Comparison of ENCODE assay signal across 13 cellular contexts in genomic region chr6:30747300-30747687, GRCh38. TPM values are rescaled to one million over a fixed set of nuclear protein-coding genes. Genes with fewer than 3 reads are reported as not detected.
DNase-seq lines count a peak whose midpoint lies in the region; ATAC-seq, FAIRE-seq and TF ChIP-seq lines count a peak whose summit lies in the region.
"Had no signal": no experiment of that assay in that cellular context is flagged by ENCODE, and none has a peak within 500 bp of the region (broad histone marks: within the 10 kb centered on the region; RNA-seq: fewer than 3 reads in every experiment).

No MANE protein-coding gene starts in this region.

- H2AFZ ChIP-seq in keratinocyte (ENCODE audit: control insufficient read depth, low read length) = no peak overlapping the region
- no peak overlapping the region for H2AFZ ChIP-seq in smooth muscle cell (ENCODE audit: low read depth)

- H3K36me3 ChIP-seq in keratinocyte (ENCODE audit: control insufficient read depth in 2 of 2, extremely low read depth in 1 of 2, insufficient read depth in 2 of 2, low read length in 2 of 2) (peaks cover 5 to 10% of the 10 kb centered on the region in 2 experiments), smooth muscle cell (ENCODE audit: low read depth) (no peaks in the 10 kb centered on the region), gastrocnemius medialis (no peaks in the 10 kb centered on the region)
- H3K36me3 ChIP-seq: HAP-1 had no signal

- WGBS in smooth muscle cell (ENCODE audit: low lambda C conversion rate) = 48% methylated on average over 1 of the region's 1 CpG

- CTCF ChIA-PET in activated CD4-positive, alpha-beta T cell treated with anti-CD3 and anti-CD28 coated beads for 36 hours (lab: Charles Lee) = interaction anchor here (0.6 to 2.1 kb wide), 7 partner anchors 9 to 63 kb away, joined by 3 to 7 read pairs (median 3); no protein-coding TSS in a partner anchor
- CTCF ChIA-PET in activated CD4-positive, alpha-beta T cell treated with anti-CD3 and anti-CD28 coated beads, Interleukin-2, amount 10 ng/mL, durations not matched to agents 7 days and 5 days (lab: Charles Lee) = interaction anchor here (1.0 to 1.4 kb wide), 4 partner anchors 16 to 68 kb away, joined by 3 to 5 read pairs (median 4); no protein-coding TSS in a partner anchor

- no peaks in the 10 kb centered on the region for H3K9me3 ChIP-seq in keratinocyte (ENCODE audit: control insufficient read depth, low read depth, low read length)
- H3K9me3 ChIP-seq in smooth muscle cell (replicated peaks; ENCODE audit: low read depth) = no peaks in the 10 kb centered on the region
- no peaks in the 10 kb centered on the region for H3K9me3 ChIP-seq in gastrocnemius medialis
- H3K9me3 ChIP-seq: HAP-1, testis had no signal

- no peak overlapping the region for H3K4me3 Mint-ChIP-seq in activated CD4-positive, alpha-beta T cell treated with anti-CD3 and anti-CD28 coated beads for 36 hours
- no peak overlapping the region for H3K4me3 Mint-ChIP-seq in activated CD4-positive, alpha-beta T cell treated with anti-CD3 and anti-CD28 coated beads, Interleukin-2, amount 10 ng/mL, durations not matched to agents 7 days and 5 days
- H3K4me3 Mint-ChIP-seq in activated T-helper 17 cell treated with anti-CD3 and anti-CD28 coated beads, Interleukin-2, amount 50 U/mL, for 72 hours = no peak overlapping the region
- H3K4me3 Mint-ChIP-seq: activated CD4-positive, alpha-beta memory T cell treated with anti-CD3 and anti-CD28 coated beads for 36 hours; activated naive CD4-positive, alpha-beta T cell treated with anti-CD3 and anti-CD28 coated beads for 36 hours had no signal

- no peak for FAIRE-seq in keratinocyte (lab: Jason Lieb, UNC)

- H3K27ac Mint-ChIP-seq in activated CD4-positive, alpha-beta T cell treated with anti-CD3 and anti-CD28 coated beads for 36 hours = peak overlapping the region; percentile 7
- H3K27ac Mint-ChIP-seq in activated CD4-positive, alpha-beta T cell treated with anti-CD3 and anti-CD28 coated beads, Interleukin-2, amount 10 ng/mL, durations not matched to agents 7 days and 5 days = no peak overlapping the region
- peak overlapping the region; percentile 23 for H3K27ac Mint-ChIP-seq in activated T-helper 17 cell treated with anti-CD3 and anti-CD28 coated beads, Interleukin-2, amount 50 U/mL, for 72 hours
- H3K27ac Mint-ChIP-seq: activated CD4-positive, alpha-beta memory T cell treated with anti-CD3 and anti-CD28 coated beads for 36 hours; activated naive CD4-positive, alpha-beta T cell treated with anti-CD3 and anti-CD28 coated beads for 36 hours had no signal

- peak overlapping the region; percentile 11 for H3K9ac ChIP-seq in keratinocyte (ENCODE audit: control insufficient read depth, extremely low read depth, insufficient read depth, low read length)
- peak overlapping the region; percentile 65 for H3K9ac ChIP-seq in smooth muscle cell (ENCODE audit: low read depth)

- peaks cover 11% of the 10 kb centered on the region for H4K20me1 ChIP-seq in keratinocyte (ENCODE audit: control insufficient read depth, extremely low read depth, insufficient read depth, low read length)
- H4K20me1 ChIP-seq in smooth muscle cell (ENCODE audit: low read depth) = peaks cover 14% of the 10 kb centered on the region

- no peak for TF ChIP-seq POLR2A in gastrocnemius medialis (IDR thresholded peaks at IDR 0.05)

- peak overlapping the region; percentile 79 for H3K4me2 ChIP-seq in keratinocyte (ENCODE audit: control insufficient read depth, extremely low read depth, insufficient read depth, low read depth, low read length)
- H3K4me2 ChIP-seq in smooth muscle cell = no peak overlapping the region

- no peaks in the 10 kb centered on the region for H3K27me3 ChIP-seq in keratinocyte (ENCODE audit: control insufficient read depth, extremely low read depth, insufficient read depth, low read length)
- H3K27me3 ChIP-seq in smooth muscle cell (ENCODE audit: low read depth) = no peaks in the 10 kb centered on the region
- H3K27me3 ChIP-seq in gastrocnemius medialis = no peaks in the 10 kb centered on the region
- H3K27me3 ChIP-seq: testis had no signal

- intact Hi-C loops in activated CD4-positive, alpha-beta T cell treated with anti-CD3 and anti-CD28 coated beads for 36 hours (cut with DNase I, micrococcal nuclease) = loop anchor here in 1 of 2 experiments (10.0 kb wide), 1 partner anchor 608 kb away; the partner anchor contains the start of gene HLA-B
- intact Hi-C loops in gastrocnemius medialis (cut with DNase I; ENCODE audit: low total_unique reads) = loop anchor here (10.0 kb wide), 1 partner anchor 168 kb away; the partner anchor contains the start of gene VARS2

- H3K4me3 ChIP-seq in keratinocyte (ENCODE audit: control insufficient read depth in 2 of 3, extremely low read depth in 1 of 3, insufficient read depth in 2 of 3, low read depth in 1 of 3, low read length in 3 of 3) (no peak overlapping the region), smooth muscle cell (no peak overlapping the region), gastrocnemius medialis (no peak overlapping the region)
- H3K4me3 ChIP-seq: HAP-1, testis had no signal

- H3K4me1 Mint-ChIP-seq in activated CD4-positive, alpha-beta T cell treated with anti-CD3 and anti-CD28 coated beads for 36 hours = peaks cover 38% of the 10 kb centered on the region
- peaks cover 53% of the 10 kb centered on the region for H3K4me1 Mint-ChIP-seq in activated CD4-positive, alpha-beta T cell treated with anti-CD3 and anti-CD28 coated beads, Interleukin-2, amount 10 ng/mL, durations not matched to agents 7 days and 5 days
- H3K4me1 Mint-ChIP-seq in activated T-helper 17 cell treated with anti-CD3 and anti-CD28 coated beads, Interleukin-2, amount 50 U/mL, for 72 hours = peaks cover 31% of the 10 kb centered on the region

- TF ChIP-seq CTCF in keratinocyte (optimal IDR thresholded peaks at IDR 0.05 in 1 of 3, IDR thresholded peaks at IDR 0.05 in 1 of 3, conservative IDR thresholded peaks at IDR 0.05 in 1 of 3; ENCODE audit: extremely low read depth in 1 of 3, insufficient read depth in 2 of 3, low read length in 3 of 3) = no peak
- TF ChIP-seq CTCF in smooth muscle cell (IDR thresholded peaks at IDR 0.05; ENCODE audit: borderline replicate concordance, insufficient read depth, poor library complexity, severe bottlenecking) = no peak
- TF ChIP-seq CTCF in gastrocnemius medialis (IDR thresholded peaks at IDR 0.05 in 4 of 5, conservative IDR thresholded peaks at IDR 0.05 in 1 of 5) = no peak

- H3K27me3 Mint-ChIP-seq in activated CD4-positive, alpha-beta T cell treated with anti-CD3 and anti-CD28 coated beads for 36 hours = no peaks in the 10 kb centered on the region
- H3K27me3 Mint-ChIP-seq in activated CD4-positive, alpha-beta T cell treated with anti-CD3 and anti-CD28 coated beads, Interleukin-2, amount 10 ng/mL, durations not matched to agents 7 days and 5 days = no peaks in the 10 kb centered on the region
- H3K27me3 Mint-ChIP-seq in activated T-helper 17 cell treated with anti-CD3 and anti-CD28 coated beads, Interleukin-2, amount 50 U/mL, for 72 hours = no peaks in the 10 kb centered on the region
- H3K27me3 Mint-ChIP-seq: activated CD4-positive, alpha-beta memory T cell treated with anti-CD3 and anti-CD28 coated beads for 36 hours had no signal

- H3K27ac ChIP-seq in keratinocyte (ENCODE audit: control insufficient read depth, insufficient read depth, low read length) = peak overlapping the region; percentile 98
- H3K27ac ChIP-seq in smooth muscle cell (ENCODE audit: low read depth) = peak overlapping the region; percentile 100
- no peak overlapping the region for H3K27ac ChIP-seq in gastrocnemius medialis
- H3K27ac ChIP-seq: testis had no signal

- H3K9me1 ChIP-seq in keratinocyte (ENCODE audit: control insufficient read depth, extremely low read depth, insufficient read depth, low read length) = no peaks in the 10 kb centered on the region

- H3K79me2 ChIP-seq in keratinocyte (ENCODE audit: control insufficient read depth, insufficient read depth, low read length) = peaks cover 10% of the 10 kb centered on the region
- peaks cover 13% of the 10 kb centered on the region for H3K79me2 ChIP-seq in smooth muscle cell (ENCODE audit: low read depth)

- no peaks in the 10 kb centered on the region for H3K9me3 Mint-ChIP-seq in activated CD4-positive, alpha-beta T cell treated with anti-CD3 and anti-CD28 coated beads for 36 hours (ENCODE audit: low read depth)
- H3K9me3 Mint-ChIP-seq in activated CD4-positive, alpha-beta T cell treated with anti-CD3 and anti-CD28 coated beads, Interleukin-2, amount 10 ng/mL, durations not matched to agents 7 days and 5 days = no peaks in the 10 kb centered on the region
- H3K9me3 Mint-ChIP-seq in activated T-helper 17 cell treated with anti-CD3 and anti-CD28 coated beads, Interleukin-2, amount 50 U/mL, for 72 hours = no peaks in the 10 kb centered on the region
- H3K9me3 Mint-ChIP-seq: activated CD4-positive, alpha-beta memory T cell treated with anti-CD3 and anti-CD28 coated beads for 36 hours; activated naive CD4-positive, alpha-beta T cell treated with anti-CD3 and anti-CD28 coated beads for 36 hours had no signal

- dilution Hi-C loops in keratinocyte (cut with MboI; ENCODE audit: extremely low pct_ligation_motif_present, low sequenced_read_pairs) = no loop called here

- ATAC-seq in activated CD4-positive, alpha-beta T cell treated with anti-CD3 and anti-CD28 coated beads for 36 hours = no peak
- no peak for ATAC-seq in activated T-helper 17 cell treated with anti-CD3 and anti-CD28 coated beads, Interleukin-2, amount 50 U/mL, for 72 hours (replicated peaks)
- ATAC-seq in gastrocnemius medialis = no peak
- no peak for ATAC-seq in GM18502 (IDR thresholded peaks at IDR 0.05; ENCODE audit: poor library complexity, unreplicated experiment)
- ATAC-seq: right cardiac atrium had no signal

- peaks cover 37% of the 10 kb centered on the region for H3F3A ChIP-seq in smooth muscle cell (ENCODE audit: low read depth)

- in situ Hi-C loops in gastrocnemius medialis (cut with MboI; ENCODE audit: low sequenced_read_pairs in 4 of 4) = loop anchor here in 3 of 4 donors (5.0 to 25.0 kb wide), 4 partner anchors 78 to 140 kb away; partner anchors contain the start of gene DDR1 (in 1 of the 3)

- DNase-seq in activated CD4-positive, alpha-beta T cell treated with anti-CD3 and anti-CD28 coated beads for 36 hours = no peak
- no peak for DNase-seq in activated CD4-positive, alpha-beta T cell treated with anti-CD3 and anti-CD28 coated beads, Interleukin-2, amount 10 ng/mL, durations not matched to agents 7 days and 5 days
- DNase-seq in keratinocyte (ENCODE audit: low read depth, low spot score) (no peak), smooth muscle cell (lab: John Stamatoyannopoulos, UW; ENCODE audit: unreplicated experiment) (no peak), NCI-H1092 (lab: John Stamatoyannopoulos, UW) (no peak), gastrocnemius medialis (no peak)
- DNase-seq: activated CD4-positive, alpha-beta memory T cell treated with anti-CD3 and anti-CD28 coated beads for 36 hours; activated naive CD4-positive, alpha-beta T cell treated with anti-CD3 and anti-CD28 coated beads for 36 hours; right cardiac atrium; testis had no signal

- POLR2A ChIA-PET in activated CD4-positive, alpha-beta T cell treated with anti-CD3 and anti-CD28 coated beads for 36 hours (lab: Charles Lee) = interaction anchor here (0.5 to 1.2 kb wide), 2 partner anchors 22 to 132 kb away, joined by 4 to 8 read pairs; no protein-coding TSS in a partner anchor
- POLR2A ChIA-PET in activated CD4-positive, alpha-beta T cell treated with anti-CD3 and anti-CD28 coated beads, Interleukin-2, amount 10 ng/mL, durations not matched to agents 7 days and 5 days (lab: Charles Lee) = interaction anchor here (0.5 kb wide), 1 partner anchor 41 kb away, joined by 3 read pairs; no protein-coding TSS in a partner anchor

- H3K36me3 Mint-ChIP-seq in activated CD4-positive, alpha-beta T cell treated with anti-CD3 and anti-CD28 coated beads for 36 hours (ENCODE audit: low read depth) = peaks cover 17% of the 10 kb centered on the region
- H3K36me3 Mint-ChIP-seq in activated CD4-positive, alpha-beta T cell treated with anti-CD3 and anti-CD28 coated beads, Interleukin-2, amount 10 ng/mL, durations not matched to agents 7 days and 5 days (ENCODE audit: low read depth) = peaks cover 12% of the 10 kb centered on the region
- peaks cover 30% of the 10 kb centered on the region for H3K36me3 Mint-ChIP-seq in activated T-helper 17 cell treated with anti-CD3 and anti-CD28 coated beads, Interleukin-2, amount 50 U/mL, for 72 hours (ENCODE audit: low read depth)

- H3K4me1 ChIP-seq in keratinocyte (ENCODE audit: control insufficient read depth, extremely low read depth, insufficient read depth, low read length) (peaks cover 63% of the 10 kb centered on the region), smooth muscle cell (ENCODE audit: low read depth) (peaks cover 21% of the 10 kb centered on the region), gastrocnemius medialis (peaks cover 17 to 19% of the 10 kb centered on the region in 2 donors)

RNA-seq across cellular contexts. Expression of gene IER3, which starts 2.9 kb away (rescaled TPM):
- 100 to 1,000 TPM; 196 to 221 TPM for total RNA-seq in activated CD4-positive, alpha-beta T cell treated with anti-CD3 and anti-CD28 coated beads for 36 hours
- total RNA-seq in activated CD4-positive, alpha-beta T cell treated with anti-CD3 and anti-CD28 coated beads, Interleukin-2, amount 10 ng/mL, durations not matched to agents 7 days and 5 days = 10 to 100 TPM; 30.5 to 34.9 TPM
- 100 to 1,000 TPM in 1 of 2 donors, 10 to 100 TPM in 1; 55.6 to 617 TPM for total RNA-seq in activated T-helper 17 cell treated with anti-CD3 and anti-CD28 coated beads, Interleukin-2, amount 50 U/mL, for 72 hours
- polyA plus RNA-seq in keratinocyte = 171 to 289 TPM (median 277 TPM) in 3 replicates
- polyA plus RNA-seq in keratinocyte (2011; ENCODE audit: low read depth) = 212 TPM
- 139 and 176 TPM in 2 replicates for polyA plus RNA-seq in keratinocyte (2011; cell fraction: cytosol; rRNA removed)
- polyA plus RNA-seq in keratinocyte (2011; cell fraction: nucleus; rRNA removed) = 516 and 549 TPM in 2 replicates
- 226 and 373 TPM in 2 replicates for polyA plus RNA-seq in keratinocyte (2012; ENCODE audit: low replicate concordance)
- 46.6 to 116 TPM (median 58.4 TPM) in 3 replicates for polyA minus RNA-seq in keratinocyte
- polyA minus RNA-seq in keratinocyte (2011; cell fraction: cytosol; rRNA and poly(A)+ RNA removed) = 239 TPM
- polyA minus RNA-seq in keratinocyte (2011; cell fraction: nucleus; rRNA and poly(A)+ RNA removed) = 82.4 and 85.6 TPM in 2 replicates
- 732 and 736 TPM in 2 replicates for total RNA-seq in smooth muscle cell
- 708 and 811 TPM in 2 replicates for polyA plus RNA-seq in smooth muscle cell
- 1 to 10 TPM in 3 of 4 donors, under 1 TPM in 1; 0.24 to 2.0 (median 1.4) TPM for total RNA-seq in gastrocnemius medialis

RNA-seq across cellular contexts. Expression of gene FLOT1, which starts 4.8 kb away (rescaled TPM):
- total RNA-seq in activated CD4-positive, alpha-beta T cell treated with anti-CD3 and anti-CD28 coated beads for 36 hours = 100 to 1,000 TPM; 155 to 188 TPM
- total RNA-seq in activated CD4-positive, alpha-beta T cell treated with anti-CD3 and anti-CD28 coated beads, Interleukin-2, amount 10 ng/mL, durations not matched to agents 7 days and 5 days = 100 to 1,000 TPM; 199 to 213 TPM
- total RNA-seq in activated T-helper 17 cell treated with anti-CD3 and anti-CD28 coated beads, Interleukin-2, amount 50 U/mL, for 72 hours = 100 to 1,000 TPM; 152 to 161 TPM
- polyA plus RNA-seq in keratinocyte (21.6 to 23.8 TPM (median 22.1 TPM) in 3 replicates), smooth muscle cell (117 and 146 TPM in 2 replicates)
- 52.5 TPM for polyA plus RNA-seq in keratinocyte (2011; ENCODE audit: low read depth)
- polyA plus RNA-seq in keratinocyte (2011; cell fraction: cytosol; rRNA removed) = 14.9 and 21.3 TPM in 2 replicates
- polyA plus RNA-seq in keratinocyte (2011; cell fraction: nucleus; rRNA removed) = 21.6 and 22.0 TPM in 2 replicates
- 19.5 and 22.0 TPM in 2 replicates for polyA plus RNA-seq in keratinocyte (2012; ENCODE audit: low replicate concordance)
- polyA minus RNA-seq in keratinocyte = 23.2 to 52.7 TPM (median 25.6 TPM) in 3 replicates
- polyA minus RNA-seq in keratinocyte (2011; cell fraction: cytosol; rRNA and poly(A)+ RNA removed) = 16.3 TPM
- 14.8 and 19.5 TPM in 2 replicates for polyA minus RNA-seq in keratinocyte (2011; cell fraction: nucleus; rRNA and poly(A)+ RNA removed)
- total RNA-seq in smooth muscle cell (79.8 and 87.6 TPM in 2 replicates), gastrocnemius medialis (100 to 1,000 TPM in 3 of 4 donors, 10 to 100 TPM in 1; 96.9 to 127 (median 117) TPM)

RNA-seq across cellular contexts. Expression of gene TUBB, which starts 27.1 kb away (rescaled TPM):
- total RNA-seq in activated CD4-positive, alpha-beta T cell treated with anti-CD3 and anti-CD28 coated beads for 36 hours = 1,000 to 10,000 TPM; 1,569 to 1,746 TPM
- total RNA-seq in activated CD4-positive, alpha-beta T cell treated with anti-CD3 and anti-CD28 coated beads, Interleukin-2, amount 10 ng/mL, durations not matched to agents 7 days and 5 days = 1,000 to 10,000 TPM; 1,494 to 1,661 TPM
- total RNA-seq in activated T-helper 17 cell treated with anti-CD3 and anti-CD28 coated beads, Interleukin-2, amount 50 U/mL, for 72 hours = 1,000 to 10,000 TPM; 1,139 to 1,437 TPM
- polyA plus RNA-seq in keratinocyte = 1,010 to 1,517 TPM (median 1,159 TPM) in 3 replicates
- polyA plus RNA-seq in keratinocyte (2011; ENCODE audit: low read depth) = 84.6 TPM
- polyA plus RNA-seq in keratinocyte (2011; cell fraction: cytosol; rRNA removed) = 1,081 and 1,086 TPM in 2 replicates
- polyA plus RNA-seq in keratinocyte (2011; cell fraction: nucleus; rRNA removed) = 643 and 747 TPM in 2 replicates
- 276 and 1,138 TPM in 2 replicates for polyA plus RNA-seq in keratinocyte (2012; ENCODE audit: low replicate concordance)
- polyA minus RNA-seq in keratinocyte = 1,680 to 1,870 TPM (median 1,801 TPM) in 3 replicates
- polyA minus RNA-seq in keratinocyte (2011; cell fraction: cytosol; rRNA and poly(A)+ RNA removed) = 842 TPM
- 371 and 465 TPM in 2 replicates for polyA minus RNA-seq in keratinocyte (2011; cell fraction: nucleus; rRNA and poly(A)+ RNA removed)
- total RNA-seq in smooth muscle cell = 1,002 and 1,039 TPM in 2 replicates
- 855 and 1,009 TPM in 2 replicates for polyA plus RNA-seq in smooth muscle cell
- 100 to 1,000 TPM in 3 of 4 donors, 10 to 100 TPM in 1; 79.7 to 294 (median 193) TPM for total RNA-seq in gastrocnemius medialis

RNA-seq across cellular contexts. Expression of gene MDC1, which starts 30.2 kb away (rescaled TPM):
- 100 to 1,000 TPM in 1 of 2 experiments, 10 to 100 TPM in 1; 92.0 to 101 TPM for total RNA-seq in activated CD4-positive, alpha-beta T cell treated with anti-CD3 and anti-CD28 coated beads for 36 hours
- total RNA-seq in activated CD4-positive, alpha-beta T cell treated with anti-CD3 and anti-CD28 coated beads, Interleukin-2, amount 10 ng/mL, durations not matched to agents 7 days and 5 days = 10 to 100 TPM; 46.8 to 53.2 TPM
- total RNA-seq in activated T-helper 17 cell treated with anti-CD3 and anti-CD28 coated beads, Interleukin-2, amount 50 U/mL, for 72 hours = 10 to 100 TPM; 57.4 to 82.1 TPM
- 4.2 to 10.0 TPM (median 6.9 TPM) in 3 replicates for polyA plus RNA-seq in keratinocyte
- polyA plus RNA-seq in keratinocyte (2011; ENCODE audit: low read depth) = 2.8 TPM
- 5.3 TPM in 2 replicates for polyA plus RNA-seq in keratinocyte (2011; cell fraction: cytosol; rRNA removed)
- 25.1 and 29.9 TPM in 2 replicates for polyA plus RNA-seq in keratinocyte (2011; cell fraction: nucleus; rRNA removed)
- polyA plus RNA-seq in keratinocyte (2012; ENCODE audit: low replicate concordance) = 5.5 and 41.2 TPM in 2 replicates
- 5.6 to 43.2 TPM (median 10.2 TPM) in 3 replicates for polyA minus RNA-seq in keratinocyte
- polyA minus RNA-seq in keratinocyte (2011; cell fraction: cytosol; rRNA and poly(A)+ RNA removed) = 4.2 TPM
- polyA minus RNA-seq in keratinocyte (2011; cell fraction: nucleus; rRNA and poly(A)+ RNA removed) = 9.6 and 14.6 TPM in 2 replicates
- total RNA-seq in smooth muscle cell = 6.9 and 7.0 TPM in 2 replicates
- 17.1 and 19.0 TPM in 2 replicates for polyA plus RNA-seq in smooth muscle cell
- 1 to 10 TPM; 3.6 to 8.9 (median 6.2) TPM for total RNA-seq in gastrocnemius medialis

RNA-seq across cellular contexts. Expression of gene NRM, which starts 56.5 kb away (rescaled TPM):
- total RNA-seq in activated CD4-positive, alpha-beta T cell treated with anti-CD3 and anti-CD28 coated beads for 36 hours = 10 to 100 TPM; 25.8 to 36.4 TPM
- total RNA-seq in activated CD4-positive, alpha-beta T cell treated with anti-CD3 and anti-CD28 coated beads, Interleukin-2, amount 10 ng/mL, durations not matched to agents 7 days and 5 days = 10 to 100 TPM; 43.1 to 58.8 TPM
- total RNA-seq in activated T-helper 17 cell treated with anti-CD3 and anti-CD28 coated beads, Interleukin-2, amount 50 U/mL, for 72 hours = 10 to 100 TPM; 26.0 to 36.9 TPM
- polyA plus RNA-seq in keratinocyte (2.7 to 17.8 TPM (median 7.0 TPM) in 3 replicates), smooth muscle cell (28.5 and 31.8 TPM in 2 replicates)
- not detected for polyA plus RNA-seq in keratinocyte (2011; ENCODE audit: low read depth)
- polyA plus RNA-seq in keratinocyte (2011; cell fraction: cytosol; rRNA removed) = 7.1 and 7.7 TPM in 2 replicates
- 7.6 and 8.5 TPM in 2 replicates for polyA plus RNA-seq in keratinocyte (2011; cell fraction: nucleus; rRNA removed)
- 3.8 and 17.2 TPM in 2 replicates for polyA plus RNA-seq in keratinocyte (2012; ENCODE audit: low replicate concordance)
- 6.0 to 32.4 TPM (median 11.8 TPM) in 3 replicates for polyA minus RNA-seq in keratinocyte
- polyA minus RNA-seq in keratinocyte (2011; cell fraction: cytosol; rRNA and poly(A)+ RNA removed) = 9.2 TPM
- polyA minus RNA-seq in keratinocyte (2011; cell fraction: nucleus; rRNA and poly(A)+ RNA removed) = 1.9 and 3.2 TPM in 2 replicates
- total RNA-seq in smooth muscle cell (14.6 and 25.8 TPM in 2 replicates), gastrocnemius medialis (1 to 10 TPM in 3 of 4 donors, under 1 TPM in 1; 0.32 to 2.0 (median 1.4) TPM)

Comparison
In these comparisons a context has a peak if more than half of its experiments do, and no peak if none do; other contexts are left out.
1. H3K27ac ChIP-seq: peak in keratinocyte (single experiment) and smooth muscle cell (single experiment); none in gastrocnemius medialis (0 of 4).
2. RNA of gene IER3, which starts 2.9 kb away (total RNA-seq): 732 to 736 TPM in smooth muscle cell, 55.6 to 617 TPM in activated T-helper 17 cell treated with anti-CD3 and anti-CD28 coated beads, Interleukin-2, amount 50 U/mL, for 72 hours, 196 to 221 TPM in activated CD4-positive, alpha-beta T cell treated with anti-CD3 and anti-CD28 coated beads for 36 hours and 30.5 to 34.9 TPM in activated CD4-positive, alpha-beta T cell treated with anti-CD3 and anti-CD28 coated beads, Interleukin-2, amount 10 ng/mL, durations not matched to agents 7 days and 5 days; 0.24 to 2.0 TPM in gastrocnemius medialis; every median in the first group is over 10 times any median in the second.